ENCODE assay signal across 8 cellular contexts in genomic region chr17:38509008-38509771, GRCh38.
DNase-seq lines count a peak whose midpoint lies in the region; ATAC-seq and TF ChIP-seq lines count a peak whose summit lies in the region.

No MANE protein-coding gene starts in this region.

- no peaks in the 10 kb centered on the region for H3K9me3 Mint-ChIP-seq in memory B cell

- peak; percentile 91 for TF ChIP-seq CTCF in GM06990 (IDR thresholded peaks at IDR 0.05; ENCODE audit: insufficient read depth, low read length, poor library complexity, severe bottlenecking)

- no peak overlapping the region for H3K4me3 ChIP-seq in GM06990 (replicated peaks; ENCODE audit: low read depth, low read length)
- H3K4me3 ChIP-seq in effector memory CD4-positive, alpha-beta T cell (ENCODE audit: insufficient read depth, low read depth, low read length, poor library complexity, severe bottlenecking): peak overlapping the region; percentile 31

- no peaks in the 10 kb centered on the region for H3K9me3 ChIP-seq in effector memory CD4-positive, alpha-beta T cell (ENCODE audit: control insufficient read depth, low read length)

- H3K4me1 ChIP-seq in effector memory CD4-positive, alpha-beta T cell (ENCODE audit: control insufficient read depth, insufficient read depth, low read length, poor library complexity, severe bottlenecking): peaks cover 10% of the 10 kb centered on the region

- H3K27me3 ChIP-seq in GM06990 (replicated peaks; ENCODE audit: control insufficient read depth, insufficient read depth, low read length): no peaks in the 10 kb centered on the region; the same call in 1 of the 2 replicates
- H3K27me3 ChIP-seq in effector memory CD4-positive, alpha-beta T cell (replicated peaks; ENCODE audit: control insufficient read depth, insufficient read depth, low read length, poor library complexity, severe bottlenecking): peaks cover 25% of the 10 kb centered on the region

- peak overlapping the region; percentile 64 for H3K27ac Mint-ChIP-seq in memory B cell

- H3K4me3 Mint-ChIP-seq in memory B cell: peak overlapping the region; percentile 87

- peaks cover 30% of the 10 kb centered on the region for H3K27me3 Mint-ChIP-seq in memory B cell

- H3K36me3 Mint-ChIP-seq in memory B cell: peaks cover 2% of the 10 kb centered on the region

- peaks cover 5% of the 10 kb centered on the region for H3K4me1 Mint-ChIP-seq in memory B cell

- no peaks in the 10 kb centered on the region for H3K36me3 ChIP-seq in GM06990 (ENCODE audit: control insufficient read depth, insufficient read depth, low read length)
- no peaks in the 10 kb centered on the region for H3K36me3 ChIP-seq in effector memory CD4-positive, alpha-beta T cell (ENCODE audit: control insufficient read depth, insufficient read depth, low read length)

- DNase-seq in GM06990 (ENCODE audit: extremely low read depth, insufficient read length): peak; percentile 64
- peak; percentile 7 to 40 for DNase-seq in NCI-H1930 (lab: John Stamatoyannopoulos, UW)
- peak; percentile 86 for DNase-seq in activated CD8-positive, alpha-beta memory T cell treated with anti-CD3 and anti-CD28 coated beads for 24 hours
- DNase-seq in effector memory CD4-positive, alpha-beta T cell: peak; percentile 20 to 43 (median 41)
- peak; percentile 58 to 63 for DNase-seq in memory B cell (ENCODE audit: low spot score in 2 of 2)
- peak; percentile 61 for DNase-seq in stimulated activated CD8-positive, alpha-beta memory T cell treated with anti-CD3 and anti-CD28 coated beads, Interleukin-15, amount 100 ng/mL, for 48 hours (ENCODE audit: low read depth in 2 of 2)
- no peak for DNase-seq in GDM1 (lab: John Stamatoyannopoulos, UW)

- peak; percentile 91 for ATAC-seq in memory B cell (ENCODE audit: low read depth)
- ATAC-seq in HG03432 (IDR thresholded peaks at IDR 0.05; ENCODE audit: unreplicated experiment): no peak

- H3K27ac ChIP-seq in effector memory CD4-positive, alpha-beta T cell (ENCODE audit: insufficient read depth, low read length, poor library complexity, severe bottlenecking): no peak overlapping the region
